In the genomic region with DNA sequence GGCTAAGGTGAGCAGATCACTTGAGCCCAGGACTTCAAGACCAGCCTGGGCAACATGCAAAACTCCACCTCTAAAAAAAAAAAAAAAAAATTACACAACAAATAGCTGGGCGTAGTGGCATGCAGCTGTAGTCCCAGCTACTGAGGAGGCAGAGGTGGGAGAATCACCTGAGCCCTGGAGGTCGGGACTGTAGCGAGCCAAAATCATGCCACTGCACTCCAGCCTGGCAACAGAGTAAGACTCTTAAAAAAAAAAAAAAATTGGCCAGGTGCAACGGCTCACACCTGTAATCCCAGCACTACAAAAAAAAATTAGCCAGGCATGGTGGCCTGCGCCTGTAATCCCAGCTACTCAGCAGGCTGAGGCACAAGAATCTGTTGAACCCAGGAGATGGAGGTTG, we compare ENCODE assay signal across 24 cellular contexts. TPM values are rescaled to one million over a fixed set of nuclear protein-coding genes. Genes with fewer than 3 reads are reported as not detected.
DNase-seq lines count a peak whose midpoint lies in the region; ATAC-seq and TF ChIP-seq lines count a peak whose summit lies in the region.
"Had no signal": no experiment of that assay in that cellular context is flagged by ENCODE, and none has a peak within 500 bp of the region (broad histone marks: within the 10 kb centered on the region; RNA-seq: fewer than 3 reads in every experiment).

No MANE protein-coding gene starts in this region.

- peaks cover 100% of the 10 kb centered on the region for H3K79me2 ChIP-seq in hepatocyte

- no peaks in the 10 kb centered on the region for H3K9me2 ChIP-seq in hepatocyte (replicated peaks; ENCODE audit: insufficient read depth)

- intact Hi-C loops in left ventricle myocardium superior (cut with micrococcal nuclease) = no loop called here
- intact Hi-C loops in left cardiac atrium (cut with DNase I) = no loop called here

- H3K36me3 ChIP-seq in lung (ENCODE audit: control insufficient read depth in 2 of 2, insufficient read depth in 2 of 2, low read length in 2 of 2) = no peaks in the 10 kb centered on the region
- no peaks in the 10 kb centered on the region for H3K36me3 ChIP-seq in hepatocyte (replicated peaks; ENCODE audit: insufficient read depth, low read depth)
- H3K36me3 ChIP-seq: brain microvascular endothelial cell, neutrophil had no signal

- H3K4me1 ChIP-seq in lung (ENCODE audit: control insufficient read depth in 2 of 2, insufficient read depth in 2 of 2, low read length in 2 of 2) (peaks cover 15 to 20% of the 10 kb centered on the region in 2 donors), hepatocyte (ENCODE audit: insufficient read depth) (peaks cover 39% of the 10 kb centered on the region)

- TF ChIP-seq CTCF in VCaP (conservative IDR thresholded peaks at IDR 0.05) = no peak
- TF ChIP-seq CTCF in lung (IDR thresholded peaks at IDR 0.05; ENCODE audit: control extremely low read depth, extremely low read depth) = no peak
- TF ChIP-seq CTCF in nephron progenitor cell (IDR thresholded peaks at IDR 0.05) = no peak
- TF ChIP-seq CTCF in hepatocyte (IDR thresholded peaks at IDR 0.05; ENCODE audit: poor library complexity) = no peak

- H3K4me3 ChIP-seq in lung (no peak overlapping the region), hepatocyte (no peak overlapping the region)
- H3K4me3 ChIP-seq: K562 had no signal

- peaks cover 3% of the 10 kb centered on the region for H3K9me3 Mint-ChIP-seq in nephron progenitor cell
- H3K9me3 Mint-ChIP-seq: H9; stimulated activated naive CD8-positive, alpha-beta T cell treated with anti-CD3 and anti-CD28 coated beads, Interleukin-15, Interleukin-2, amounts not matched to agents 100 ng/mL and 50 ng/mL, for 24 hours; WTC11 had no signal

- H3K27me3 ChIP-seq in lung (ENCODE audit: control insufficient read depth, insufficient read depth) (no peaks in the 10 kb centered on the region), hepatocyte (no peaks in the 10 kb centered on the region)
- H3K27me3 ChIP-seq: brain microvascular endothelial cell, neutrophil had no signal

- H3K4me1 Mint-ChIP-seq in nephron progenitor cell = peaks cover 31% of the 10 kb centered on the region

- ATAC-seq in left ventricle myocardium superior (peak; percentile 4), left cardiac atrium (no peak), lung (ENCODE audit: insufficient read depth, low FRiP score) (no peak)
- ATAC-seq: activated CD8-positive, alpha-beta memory T cell treated with anti-CD3 and anti-CD28 coated beads, Interleukin-2, amount 10 ng/mL, durations not matched to agents 7 days and 5 days; K562; WTC11 had no signal

- no peak overlapping the region for H3K4me3 Mint-ChIP-seq in nephron progenitor cell
- H3K4me3 Mint-ChIP-seq: activated CD8-positive, alpha-beta memory T cell treated with anti-CD3 and anti-CD28 coated beads, Interleukin-2, amount 10 ng/mL, durations not matched to agents 7 days and 5 days; H9; stimulated activated naive CD8-positive, alpha-beta T cell treated with anti-CD3 and anti-CD28 coated beads, Interleukin-15, Interleukin-2, amounts not matched to agents 100 ng/mL and 50 ng/mL, for 24 hours; WTC11 had no signal

- H3K4me2 ChIP-seq in hepatocyte = no peak overlapping the region

- H3K27ac ChIP-seq in VCaP (peak overlapping the region; percentile 42), lung (ENCODE audit: low read depth in 1 of 2, low read length in 1 of 2) (peak overlapping the region; percentile 10 to 40), hepatocyte (no peak overlapping the region)
- H3K27ac ChIP-seq: brain microvascular endothelial cell, epithelial cell of prostate, neutrophil had no signal

- H3K27ac Mint-ChIP-seq in nephron progenitor cell = no peak overlapping the region
- H3K27ac Mint-ChIP-seq: H9; stimulated activated naive CD8-positive, alpha-beta T cell treated with anti-CD3 and anti-CD28 coated beads, Interleukin-15, Interleukin-2, amounts not matched to agents 100 ng/mL and 50 ng/mL, for 24 hours had no signal

- H3K9me3 ChIP-seq in lung (ENCODE audit: control insufficient read depth in 2 of 2, insufficient read depth in 1 of 2, low read length in 1 of 2) (no peaks in the 10 kb centered on the region), hepatocyte (ENCODE audit: low read depth) (no peaks in the 10 kb centered on the region)
- H3K9me3 ChIP-seq: neutrophil had no signal

- H3K27me3 Mint-ChIP-seq in nephron progenitor cell (ENCODE audit: low read depth, poor library complexity) = no peaks in the 10 kb centered on the region
- H3K27me3 Mint-ChIP-seq: activated CD8-positive, alpha-beta memory T cell treated with anti-CD3 and anti-CD28 coated beads, Interleukin-2, amount 10 ng/mL, durations not matched to agents 7 days and 5 days; stimulated activated naive CD8-positive, alpha-beta T cell treated with anti-CD3 and anti-CD28 coated beads, Interleukin-15, Interleukin-2, amounts not matched to agents 100 ng/mL and 50 ng/mL, for 24 hours had no signal

- DNase-seq in left ventricle myocardium superior (no peak), left cardiac atrium (no peak), lung (ENCODE audit: low spot score) (no peak), NCI-H2081 (lab: John Stamatoyannopoulos, UW) (no peak), nephron progenitor cell (no peak), hepatocyte (ENCODE audit: low spot score) (no peak), LoVo (ENCODE audit: low spot score) (no peak)
- DNase-seq: activated CD8-positive, alpha-beta memory T cell treated with anti-CD3 and anti-CD28 coated beads, Interleukin-2, amount 10 ng/mL, durations not matched to agents 7 days and 5 days; activated naive CD4-positive, alpha-beta T cell treated with Interleukin-2 at 50 U/mL for 16 hours; brain microvascular endothelial cell; DMS153; GDM1; H9; mesendoderm; MM.1S; NCI-H2081 treated with DMSO at 0.1 percent for 48 hours; NCI-H226; T-helper 9 cell had no signal

- 58 to 70% methylated on average over 5 of the region's 5 CpGs for WGBS in lung, 2 donors
- 82% methylated on average over 5 of the region's 5 CpGs for WGBS in hepatocyte (ENCODE audit: low lambda C conversion rate, missing lambda C conversion rate)

- H3K36me3 Mint-ChIP-seq in nephron progenitor cell (ENCODE audit: low read depth) = peaks cover 48% of the 10 kb centered on the region

- peaks cover 85% of the 10 kb centered on the region for H4K20me1 ChIP-seq in hepatocyte (ENCODE audit: insufficient read depth, poor library complexity, severe bottlenecking)

- no peak overlapping the region for H2AFZ ChIP-seq in hepatocyte

RNA-seq across cellular contexts. Expression of a gene that starts 7.3 kb away (rescaled TPM):
- total RNA-seq in left ventricle myocardium superior (214 TPM), left cardiac atrium (100 to 1,000 TPM; 135 to 185 TPM), lung (100 to 1,000 TPM; 121 to 141 TPM), hepatocyte (119 and 138 TPM in 2 replicates)
- polyA plus RNA-seq in lung (10 to 100 TPM; 52.2 to 65.2 TPM), hepatocyte (92.8 and 101 TPM in 2 replicates)

RNA-seq across cellular contexts. Expression of a gene that starts 56.1 kb away (rescaled TPM):
- 1.9 TPM for total RNA-seq in left ventricle myocardium superior
- 1 to 10 TPM; 1.6 to 2.4 TPM for total RNA-seq in left cardiac atrium
- 1 to 10 TPM; 4.4 to 7.3 TPM for total RNA-seq in lung
- polyA plus RNA-seq in lung = 10 to 100 TPM in 1 of 2 donors, 1 to 10 TPM in 1; 3.5 to 33.6 TPM
- 7.2 and 11.3 TPM in 2 replicates for total RNA-seq in hepatocyte
- 17.0 and 24.0 TPM in 2 replicates for polyA plus RNA-seq in hepatocyte
